ENCODE assay signal across 21 cellular contexts in the genomic region with DNA sequence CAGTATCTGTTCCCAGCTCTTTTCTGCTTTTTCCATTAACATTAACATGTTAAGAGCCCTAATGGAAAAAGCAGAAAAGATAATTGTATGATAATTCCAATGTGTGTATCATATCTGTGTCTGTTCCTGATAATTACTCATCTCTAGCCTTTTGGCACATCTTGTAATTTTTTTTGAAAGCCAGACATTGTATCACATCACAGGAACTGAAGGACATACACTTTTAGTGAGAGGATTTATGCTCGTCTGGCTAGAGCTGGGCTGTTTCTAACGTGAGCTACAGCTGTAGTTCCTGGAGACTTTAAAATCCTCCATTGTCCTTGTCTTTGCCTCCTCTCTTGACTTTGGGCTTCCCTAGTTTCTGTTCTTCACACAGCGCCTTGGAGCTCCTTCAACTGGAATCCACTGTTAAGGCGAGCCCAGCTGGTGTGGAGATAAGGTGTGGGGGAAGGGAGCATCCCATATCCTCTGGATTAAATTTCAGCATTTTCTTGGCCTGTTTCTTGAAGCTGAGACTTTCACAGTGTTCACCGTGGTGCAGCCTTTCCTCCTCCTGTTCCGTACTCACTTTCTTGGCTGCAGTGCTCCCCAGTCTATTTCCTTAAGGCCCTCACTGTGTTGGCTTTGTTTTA.
"Had no signal": no experiment of that assay in that cellular context is flagged by ENCODE, and none has a peak within 500 bp of the region (broad histone marks: within the 10 kb centered on the region; RNA-seq: fewer than 3 reads in every experiment).

No MANE protein-coding gene starts in this region.

- H3K9me3 Mint-ChIP-seq: activated CD4-positive, alpha-beta T cell treated with anti-CD3 and anti-CD28 coated beads, Interleukin-2, amount 10 ng/mL, durations not matched to agents 24 days and 14 days; activated naive CD4-positive, alpha-beta T cell treated with anti-CD3 and anti-CD28 coated beads, Interleukin-2, amount 50 U/mL, for 24 hours; brain; central memory CD8-positive, alpha-beta T cell; memory B cell; neural crest cell; stimulated activated effector memory CD8-positive, alpha-beta T cell treated with anti-CD3 and anti-CD28 coated beads, Interleukin-12 subunit alpha, Interleukin-12 subunit beta, amount 100 ng/mL, for 72 hours had no signal

- H3K27ac Mint-ChIP-seq: activated CD4-positive, alpha-beta T cell treated with anti-CD3 and anti-CD28 coated beads, Interleukin-2, amount 10 ng/mL, durations not matched to agents 24 days and 14 days; activated CD8-positive, alpha-beta T cell treated with anti-CD3 and anti-CD28 coated beads, Interleukin-2, amount 10 ng/mL, durations not matched to agents 7 days and 5 days; activated naive CD4-positive, alpha-beta T cell treated with anti-CD3 and anti-CD28 coated beads, Interleukin-2, amount 50 U/mL, for 24 hours; brain; memory B cell; stimulated activated effector memory CD8-positive, alpha-beta T cell treated with anti-CD3 and anti-CD28 coated beads, Interleukin-12 subunit alpha, Interleukin-12 subunit beta, amount 100 ng/mL, for 72 hours had no signal

- H3K27me3 Mint-ChIP-seq: brain had no signal

- ATAC-seq: activated CD8-positive, alpha-beta T cell treated with anti-CD3 and anti-CD28 coated beads, Interleukin-2, amount 10 ng/mL, durations not matched to agents 7 days and 5 days; foreskin keratinocyte; stimulated activated effector memory CD8-positive, alpha-beta T cell treated with anti-CD3 and anti-CD28 coated beads, Interleukin-12 subunit alpha, Interleukin-12 subunit beta, amount 100 ng/mL, for 72 hours had no signal

- H3K27ac ChIP-seq: esophagus squamous epithelium, foreskin keratinocyte, pancreas, tibial artery, vagina had no signal

- H3K4me3 ChIP-seq: esophagus squamous epithelium, pancreas, tibial artery, vagina had no signal

- H3K9me3 ChIP-seq: esophagus squamous epithelium, pancreas, tibial artery, vagina had no signal

- H3K36me3 ChIP-seq: esophagus squamous epithelium, pancreas, tibial artery, vagina had no signal

- H3K4me1 ChIP-seq: esophagus squamous epithelium, foreskin keratinocyte, pancreas, tibial artery, vagina had no signal

- H3K4me3 Mint-ChIP-seq: activated CD4-positive, alpha-beta T cell treated with anti-CD3 and anti-CD28 coated beads, Interleukin-2, amount 10 ng/mL, durations not matched to agents 24 days and 14 days; activated CD8-positive, alpha-beta T cell treated with anti-CD3 and anti-CD28 coated beads, Interleukin-2, amount 10 ng/mL, durations not matched to agents 7 days and 5 days; activated naive CD4-positive, alpha-beta T cell treated with anti-CD3 and anti-CD28 coated beads, Interleukin-2, amount 50 U/mL, for 24 hours; brain; central memory CD8-positive, alpha-beta T cell; memory B cell; neural crest cell; stimulated activated effector memory CD8-positive, alpha-beta T cell treated with anti-CD3 and anti-CD28 coated beads, Interleukin-12 subunit alpha, Interleukin-12 subunit beta, amount 100 ng/mL, for 72 hours had no signal

- H3K4me1 Mint-ChIP-seq: activated CD4-positive, alpha-beta T cell treated with anti-CD3 and anti-CD28 coated beads, Interleukin-2, amount 10 ng/mL, durations not matched to agents 24 days and 14 days; activated naive CD4-positive, alpha-beta T cell treated with anti-CD3 and anti-CD28 coated beads, Interleukin-2, amount 50 U/mL, for 24 hours; central memory CD8-positive, alpha-beta T cell; neural crest cell; stimulated activated effector memory CD8-positive, alpha-beta T cell treated with anti-CD3 and anti-CD28 coated beads, Interleukin-12 subunit alpha, Interleukin-12 subunit beta, amount 100 ng/mL, for 72 hours had no signal

- H3K27me3 ChIP-seq: foreskin keratinocyte, pancreas, tibial artery, vagina had no signal

- DNase-seq: activated CD4-positive, alpha-beta T cell treated with anti-CD3 and anti-CD28 coated beads, Interleukin-2, amount 10 ng/mL, durations not matched to agents 24 days and 14 days; activated CD4-positive, CD25-positive, alpha-beta regulatory T cell; activated CD8-positive, alpha-beta memory T cell treated with anti-CD3 and anti-CD28 coated beads, Interleukin-2, amount 50 U/mL, for 4 hours; activated CD8-positive, alpha-beta T cell treated with anti-CD3 and anti-CD28 coated beads, Interleukin-2, amount 10 ng/mL, durations not matched to agents 7 days and 5 days; activated effector memory CD4-positive, alpha-beta T cell treated with anti-CD3 and anti-CD28 coated beads, Interleukin-2, amount 50 U/mL, for 16 hours; activated T-cell treated with anti-CD3 and anti-CD28 coated beads, Interleukin-2, amount 50 U/mL, for 48 hours; cortex of kidney; effector CD4-positive, alpha-beta T cell; esophagus squamous epithelium; foreskin keratinocyte; glutamatergic neuron; pancreas; T-helper 2 cell; tibial artery had no signal

- H3K36me3 Mint-ChIP-seq: activated naive CD4-positive, alpha-beta T cell treated with anti-CD3 and anti-CD28 coated beads, Interleukin-2, amount 50 U/mL, for 24 hours; brain; memory B cell; stimulated activated effector memory CD8-positive, alpha-beta T cell treated with anti-CD3 and anti-CD28 coated beads, Interleukin-12 subunit alpha, Interleukin-12 subunit beta, amount 100 ng/mL, for 72 hours had no signal
